10 cellular contexts compared by ENCODE assay signal in genomic region chr3:170144437-170144843, GRCh38. TPM values are rescaled to one million over a fixed set of nuclear protein-coding genes. Genes with fewer than 3 reads are reported as not detected.
A peak's percentile ranks its signal among the peaks of the same experiment; 100 is the strongest.
DNase-seq lines count a peak whose midpoint lies in the region; ATAC-seq and TF ChIP-seq lines count a peak whose summit lies in the region.
"Had no signal": no experiment of that assay in that cellular context is flagged by ENCODE, and none has a peak within 500 bp of the region (broad histone marks: within the 10 kb centered on the region; RNA-seq: fewer than 3 reads in every experiment).

No MANE protein-coding gene starts in this region.

- H3K36me3 Mint-ChIP-seq in CD4-positive, alpha-beta T cell (ENCODE audit: low read depth) = peaks cover 74% of the 10 kb centered on the region

- H3K27ac Mint-ChIP-seq in CD4-positive, alpha-beta T cell = peak overlapping the region; percentile 8

- H3K36me3 ChIP-seq in OCI-LY1 (ENCODE audit: insufficient read depth, low read length) (peaks cover 68% of the 10 kb centered on the region), spleen (peaks cover 0 to 92% (median 16%) of the 10 kb centered on the region in 6 donors)

- H4K20me1 ChIP-seq in OCI-LY1 (ENCODE audit: insufficient read depth, low read length) = no peaks in the 10 kb centered on the region

- no peaks in the 10 kb centered on the region for H3F3A ChIP-seq in OCI-LY1 (ENCODE audit: insufficient read depth, low read length)

- TF ChIP-seq POLR2A in spleen (IDR thresholded peaks at IDR 0.05) = no peak

- no peaks in the 10 kb centered on the region for H3K27me3 Mint-ChIP-seq in CD4-positive, alpha-beta T cell

- no peaks in the 10 kb centered on the region for H3K27me3 ChIP-seq in CD4-positive, alpha-beta T cell (ENCODE audit: control insufficient read depth, insufficient read depth, low read length)
- no peaks in the 10 kb centered on the region for H3K27me3 ChIP-seq in OCI-LY1 (ENCODE audit: insufficient read depth, low read length)
- H3K27me3 ChIP-seq in spleen (replicated peaks in 1 of 7) = no peaks in the 10 kb centered on the region

- no peak for TF ChIP-seq CTCF in CD4-positive, alpha-beta T cell (IDR thresholded peaks at IDR 0.05)
- TF ChIP-seq CTCF in OCI-LY1 (IDR thresholded peaks at IDR 0.05; ENCODE audit: low read length) (no peak), spleen (IDR thresholded peaks at IDR 0.05 in 8 of 11, conservative IDR thresholded peaks at IDR 0.05 in 3 of 11) (no peak)

- no peaks in the 10 kb centered on the region for H3K9me3 Mint-ChIP-seq in CD4-positive, alpha-beta T cell

- no peak overlapping the region for H3K4me3 Mint-ChIP-seq in CD4-positive, alpha-beta T cell

- H3K4me2 ChIP-seq in OCI-LY1 (ENCODE audit: low read length) = no peak overlapping the region

- 73 to 89% (median 78%) methylated on average over 3 of the region's 3 CpGs for WGBS in spleen, 5 donors

- peaks cover 32% of the 10 kb centered on the region for H3K79me2 ChIP-seq in OCI-LY1 (ENCODE audit: insufficient read depth, low read length)

- peaks cover 30% of the 10 kb centered on the region for H3K4me1 Mint-ChIP-seq in CD4-positive, alpha-beta T cell (ENCODE audit: low read depth)

- CTCF ChIA-PET in CD4-positive, alpha-beta T cell (lab: Charles Lee) = no interaction called here

- intact Hi-C loops in CD4-positive, alpha-beta T cell (cut with DNase I, micrococcal nuclease) = no loop called here
- intact Hi-C loops in left ventricle myocardium superior (cut with micrococcal nuclease) = no loop called here
- intact Hi-C loops in spleen (cut with DNase I; ENCODE audit: low total_unique reads) = no loop called here

- DNase-seq in CD4-positive, alpha-beta T cell = no peak
- DNase-seq in left ventricle myocardium superior (no peak), spleen (no peak), left lobe of liver (ENCODE audit: low spot score) (no peak), NCI-H1930 (lab: John Stamatoyannopoulos, UW) (no peak)
- DNase-seq: aorta, nucleus accumbens had no signal

- ATAC-seq in CD4-positive, alpha-beta T cell (ENCODE audit: poor library complexity) = no peak
- peak; percentile 99 for ATAC-seq in GM19043 (IDR thresholded peaks at IDR 0.05; ENCODE audit: low read depth, unreplicated experiment)
- ATAC-seq in HG02938 (IDR thresholded peaks at IDR 0.05; ENCODE audit: unreplicated experiment) = peak; percentile 98
- no peak for ATAC-seq in left ventricle myocardium superior
- no peak for ATAC-seq in left lobe of liver

- H3K4me3 ChIP-seq in OCI-LY1 (ENCODE audit: low read depth, low read length, poor library complexity, severe bottlenecking) = no peak overlapping the region
- H3K4me3 ChIP-seq in spleen = no peak overlapping the region

- no peaks in the 10 kb centered on the region for H3K9me2 ChIP-seq in OCI-LY1 (ENCODE audit: low read depth, low read length)

- no peaks in the 10 kb centered on the region for H3K9me3 ChIP-seq in CD4-positive, alpha-beta T cell (ENCODE audit: control insufficient read depth, low read length)
- H3K9me3 ChIP-seq in OCI-LY1 (ENCODE audit: low read length) = no peaks in the 10 kb centered on the region
- no peaks in the 10 kb centered on the region for H3K9me3 ChIP-seq in spleen

- H3K9ac ChIP-seq in OCI-LY1 (ENCODE audit: low read length) = no peak overlapping the region

- H2AFZ ChIP-seq in OCI-LY1 (ENCODE audit: low read length) = no peak overlapping the region

- H3K4me1 ChIP-seq in OCI-LY1 (ENCODE audit: insufficient read depth, low read length, severe bottlenecking) (peaks cover 22% of the 10 kb centered on the region), spleen (peaks cover 0 to 59% (median 11%) of the 10 kb centered on the region in 6 donors)

- H3K27ac ChIP-seq in CD4-positive, alpha-beta T cell (ENCODE audit: low read depth, low read length) = no peak overlapping the region
- peak overlapping the region; percentile 60 for H3K27ac ChIP-seq in OCI-LY1 (ENCODE audit: low read depth, low read length, poor library complexity, severe bottlenecking)
- H3K27ac ChIP-seq in spleen = peak overlapping the region in 1 of 8 donors; percentile 8

- POLR2A ChIA-PET in CD4-positive, alpha-beta T cell (lab: Charles Lee) = no interaction called here

RNA-seq across cellular contexts. Expression of gene PHC3, which starts 37.1 kb away (rescaled TPM):
- total RNA-seq in CD4-positive, alpha-beta T cell = 100 to 1,000 TPM; 143 to 150 TPM
- total RNA-seq in left ventricle myocardium superior (48.8 TPM), spleen (100 to 1,000 TPM in 3 of 7 donors, 10 to 100 TPM in 4; 87.5 to 130 (median 98.3) TPM), left lobe of liver (17.6 TPM)
- 1 to 10 TPM; 4.9 to 7.3 (median 6.3) TPM for polyA plus RNA-seq in spleen

Comparison
In these comparisons a context has a peak if more than half of its experiments do, and no peak if none do; other contexts are left out.
1. ATAC-seq: peak in GM19043 (single experiment) and HG02938 (single experiment); none in CD4-positive, alpha-beta T cell (single experiment), left ventricle myocardium superior (single experiment) and left lobe of liver (single experiment).